8 cellular contexts compared by ENCODE assay signal in the genomic region with DNA sequence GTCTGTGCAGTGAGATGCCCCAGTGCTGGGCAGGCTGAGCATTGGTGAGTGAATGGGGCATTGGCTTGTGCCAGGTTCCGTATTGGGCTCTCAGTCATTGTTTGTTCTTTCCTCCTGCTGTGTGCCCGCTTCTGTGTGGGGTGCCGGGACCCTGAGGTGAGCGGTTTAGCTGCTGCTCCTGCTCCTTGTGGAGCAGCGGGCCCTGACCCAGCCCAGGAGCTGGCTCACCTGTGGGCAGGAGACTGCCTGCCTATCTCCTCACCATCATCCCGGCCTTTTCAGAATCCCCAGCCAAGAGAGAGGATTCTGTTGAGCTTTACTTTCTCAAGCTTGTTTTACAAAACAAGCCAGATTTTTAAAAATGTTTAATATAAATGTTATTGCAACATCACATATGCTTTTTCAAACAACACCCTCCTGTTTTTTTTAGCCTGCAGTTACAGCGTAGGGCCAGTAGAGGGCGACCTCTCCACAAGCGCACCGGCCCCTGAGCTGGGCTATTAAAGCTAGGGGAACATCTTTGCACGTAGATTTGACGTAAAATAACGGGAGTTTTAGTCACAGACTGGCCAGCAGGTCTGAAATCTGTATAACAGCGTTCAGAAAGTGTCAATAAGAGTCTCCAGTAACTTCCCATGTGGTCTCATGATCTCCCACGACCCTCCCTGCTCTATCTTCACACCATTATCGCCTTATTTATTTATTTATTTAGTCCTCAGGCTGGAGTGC. TPM values are rescaled to one million over a fixed set of nuclear protein-coding genes. Genes with fewer than 3 reads are reported as not detected.
A peak's percentile ranks its signal among the peaks of the same experiment; 100 is the strongest.
DNase-seq lines count a peak whose midpoint lies in the region; ATAC-seq and TF ChIP-seq lines count a peak whose summit lies in the region.

No MANE protein-coding gene starts in this region.

- no peak overlapping the region for H3K9ac ChIP-seq in MM.1S (ENCODE audit: low read length)

- no peaks in the 10 kb centered on the region for H3K9me2 ChIP-seq in MM.1S (replicated peaks; ENCODE audit: insufficient read depth, low read length)

- no peak overlapping the region for H3K4me3 Mint-ChIP-seq in activated naive CD4-positive, alpha-beta T cell treated with anti-CD3 and anti-CD28 coated beads for 36 hours

- H3K36me3 Mint-ChIP-seq in activated naive CD4-positive, alpha-beta T cell treated with anti-CD3 and anti-CD28 coated beads for 36 hours (ENCODE audit: low read depth) = no peaks in the 10 kb centered on the region

- no peak overlapping the region for H3K27ac ChIP-seq in MM.1S (ENCODE audit: low read length)

- H3K4me1 Mint-ChIP-seq in activated naive CD4-positive, alpha-beta T cell treated with anti-CD3 and anti-CD28 coated beads for 36 hours (ENCODE audit: low read depth) = no peaks in the 10 kb centered on the region

- H3K4me2 ChIP-seq in MM.1S (ENCODE audit: low read depth, low read length) = no peak overlapping the region

- H3K36me3 ChIP-seq in MM.1S (replicated peaks; ENCODE audit: insufficient read depth, low read length) = no peaks in the 10 kb centered on the region

- H2AFZ ChIP-seq in MM.1S (ENCODE audit: low read length) = no peak overlapping the region

- CTCF ChIA-PET in activated naive CD4-positive, alpha-beta T cell treated with anti-CD3 and anti-CD28 coated beads for 36 hours (lab: Charles Lee) = interaction anchor here (0.6 to 5.5 kb wide), 56 partner anchors 9 to 1784 kb away, joined by 3 to 52 read pairs (median 4); a partner anchor contains a TSS

- H4K20me1 ChIP-seq in MM.1S (ENCODE audit: insufficient read depth, low read length) = no peaks in the 10 kb centered on the region

- DNase-seq in ELF-1 (ENCODE audit: low read depth, low spot score) (peak; percentile 77), MM.1S (peak; percentile 74), SK-N-DZ (ENCODE audit: low spot score) (peak; percentile 61), head of caudate nucleus (peak in 40 of 42 donors; percentile 28 to 84 (median 64)), pulmonary artery endothelial cell (ENCODE audit: low read depth, low spot score) (peak; percentile 19)
- DNase-seq in activated naive CD4-positive, alpha-beta T cell treated with anti-CD3 and anti-CD28 coated beads for 36 hours = peak; percentile 73

- H3K27ac Mint-ChIP-seq in activated naive CD4-positive, alpha-beta T cell treated with anti-CD3 and anti-CD28 coated beads for 36 hours = peak overlapping the region; percentile 38

- no peaks in the 10 kb centered on the region for H3K9me3 ChIP-seq in MM.1S (replicated peaks; ENCODE audit: insufficient read depth, low read length)

- ATAC-seq in GM18502 (IDR thresholded peaks at IDR 0.05; ENCODE audit: poor library complexity, unreplicated experiment) = no peak
- ATAC-seq in GM19035 (IDR thresholded peaks at IDR 0.05; ENCODE audit: unreplicated experiment) = no peak

- no peak overlapping the region for H3K4me3 ChIP-seq in MM.1S (ENCODE audit: low read length)

- no peaks in the 10 kb centered on the region for H3F3A ChIP-seq in MM.1S (ENCODE audit: insufficient read depth, low read length)

- no peaks in the 10 kb centered on the region for H3K27me3 Mint-ChIP-seq in activated naive CD4-positive, alpha-beta T cell treated with anti-CD3 and anti-CD28 coated beads for 36 hours (ENCODE audit: low read depth)

- peak; percentile 96 for TF ChIP-seq CTCF in MM.1S (IDR thresholded peaks at IDR 0.05; ENCODE audit: low read length)

- H3K27me3 ChIP-seq in MM.1S (replicated peaks; ENCODE audit: insufficient read depth, low read length) = no peaks in the 10 kb centered on the region

- intact Hi-C loops in activated naive CD4-positive, alpha-beta T cell treated with anti-CD3 and anti-CD28 coated beads for 36 hours (cut with micrococcal nuclease) = loop anchor here (1.0 kb wide), 4 partner anchors 25 to 310 kb away; a partner anchor contains a TSS
- intact Hi-C loops in head of caudate nucleus (cut with DNase I) = no loop called here

- no peaks in the 10 kb centered on the region for H3K79me2 ChIP-seq in MM.1S (ENCODE audit: low read length)

- peaks cover 3% of the 10 kb centered on the region; the same call in 1 of the 2 replicates for H3K4me1 ChIP-seq in MM.1S (ENCODE audit: low read length)

- no peaks in the 10 kb centered on the region for H3K9me3 Mint-ChIP-seq in activated naive CD4-positive, alpha-beta T cell treated with anti-CD3 and anti-CD28 coated beads for 36 hours

RNA-seq across cellular contexts. Expression of a gene that starts 25.1 kb away (rescaled TPM):
- 14.9 and 15.9 TPM in 2 replicates for polyA plus RNA-seq in SK-N-DZ (2014; cell fraction: cytosol; rRNA removed)
- polyA plus RNA-seq in SK-N-DZ (2014; cell fraction: nucleus; rRNA removed) = 39.1 and 40.6 TPM in 2 replicates
- total RNA-seq in activated naive CD4-positive, alpha-beta T cell treated with anti-CD3 and anti-CD28 coated beads for 36 hours = 10 to 100 TPM; 17.9 to 18.5 TPM
- 6.8 and 8.6 TPM in 2 replicates for total RNA-seq in pulmonary artery endothelial cell

RNA-seq across cellular contexts. Expression of a gene that starts 43.0 kb away (rescaled TPM):
- polyA plus RNA-seq in SK-N-DZ (2014; cell fraction: cytosol; rRNA removed) = 10.9 and 15.1 TPM in 2 replicates
- 97.3 and 116 TPM in 2 replicates for polyA plus RNA-seq in SK-N-DZ (2014; cell fraction: nucleus; rRNA removed)
- total RNA-seq in activated naive CD4-positive, alpha-beta T cell treated with anti-CD3 and anti-CD28 coated beads for 36 hours = under 1 TPM in 1 of 2 experiments, not detected in 1; 0.19 TPM
- 13.0 and 24.2 TPM in 2 replicates for total RNA-seq in pulmonary artery endothelial cell

Comparison
In these comparisons a context has a peak if more than half of its experiments do, and no peak if none do; other contexts are left out.
1. DNase-seq: peak in every context shown above with its lines; median percentile 77 in ELF-1; 74 in MM.1S; 73 in activated naive CD4-positive, alpha-beta T cell treated with anti-CD3 and anti-CD28 coated beads for 36 hours; 64 in head of caudate nucleus; 61 in SK-N-DZ; 19 in pulmonary artery endothelial cell.
2. RNA of a gene that starts 43.0 kb away (total RNA-seq): 13.0 to 24.2 TPM in pulmonary artery endothelial cell; 0.19 TPM in activated naive CD4-positive, alpha-beta T cell treated with anti-CD3 and anti-CD28 coated beads for 36 hours; every median in the first group is over 10 times any median in the second.